Comparison of ENCODE assay signal across 17 cellular contexts in genomic region chrX:31715675-31716074, GRCh38.
A peak's percentile ranks its signal among the peaks of the same experiment; 100 is the strongest.
DNase-seq lines count a peak whose midpoint lies in the region; ATAC-seq lines count a peak whose summit lies in the region.
"Had no signal": no experiment of that assay in that cellular context is flagged by ENCODE, and none has a peak within 500 bp of the region (broad histone marks: within the 10 kb centered on the region; RNA-seq: fewer than 3 reads in every experiment).

No MANE protein-coding gene starts in this region.

- no peaks in the 10 kb centered on the region for H3K4me1 ChIP-seq in effector memory CD4-positive, alpha-beta T cell (ENCODE audit: control insufficient read depth, insufficient read depth, low read length, poor library complexity, severe bottlenecking)

- H3K4me3 ChIP-seq in effector memory CD4-positive, alpha-beta T cell (ENCODE audit: insufficient read depth, low read depth, low read length, poor library complexity, severe bottlenecking), result no peak overlapping the region

- H3K27me3 ChIP-seq in effector memory CD4-positive, alpha-beta T cell (replicated peaks; ENCODE audit: control insufficient read depth, insufficient read depth, low read length, poor library complexity, severe bottlenecking), result no peaks in the 10 kb centered on the region

- intact Hi-C loops in head of caudate nucleus (cut with DNase I), result no loop called here

- no peak overlapping the region for H3K27ac ChIP-seq in effector memory CD4-positive, alpha-beta T cell (ENCODE audit: insufficient read depth, low read length, poor library complexity, severe bottlenecking)

- H3K9me3 ChIP-seq in effector memory CD4-positive, alpha-beta T cell (ENCODE audit: control insufficient read depth, low read length), result no peaks in the 10 kb centered on the region

- ATAC-seq in GM19452 (IDR thresholded peaks at IDR 0.05; ENCODE audit: unreplicated experiment), result no peak

- H3K36me3 ChIP-seq in effector memory CD4-positive, alpha-beta T cell (ENCODE audit: control insufficient read depth, insufficient read depth, low read length), result no peaks in the 10 kb centered on the region

- DNase-seq in A172 (ENCODE audit: low spot score) (peak; percentile 77), DMS53 (lab: John Stamatoyannopoulos, UW) (peak; percentile 77), NCI-H446 treated with DMSO at 0.1 percent for 48 hours (lab: John Stamatoyannopoulos, UW) (peak; percentile 60), kidney glomerular epithelial cell (lab: John Stamatoyannopoulos, UW) (peak; percentile 4), NOMO-1 (lab: John Stamatoyannopoulos, UW; ENCODE audit: unreplicated experiment in 2 of 2) (no peak), head of caudate nucleus (no peak)
- no peak for DNase-seq in effector memory CD4-positive, alpha-beta T cell
- DNase-seq: ACHN; CD4-positive, CD25-positive, alpha-beta regulatory T cell; HCEC 1CT; MV-4-11; NCI-H1436; NCI-H2081; NCI-H2227 treated with DMSO at 0.1 percent for 48 hours; NCI-H774; SIG-M5 had no signal

Comparison
In these comparisons a context has a peak if more than half of its experiments do, and no peak if none do; other contexts are left out.
1. DNase-seq: peak in A172 (single experiment), DMS53 (single experiment), NCI-H446 treated with DMSO at 0.1 percent for 48 hours (single experiment) and kidney glomerular epithelial cell (single experiment); none in NOMO-1 (0 of 2), effector memory CD4-positive, alpha-beta T cell (0 of 3) and head of caudate nucleus (0 of 42).